ENCODE assay signal across 24 cellular contexts in genomic region chr16:75810342-75810741, GRCh38.
"Had no signal": no experiment of that assay in that cellular context is flagged by ENCODE, and none has a peak within 500 bp of the region (broad histone marks: within the 10 kb centered on the region; RNA-seq: fewer than 3 reads in every experiment).

No MANE protein-coding gene starts in this region.

- H3K9me3 Mint-ChIP-seq: naive thymus-derived CD8-positive, alpha-beta T cell; stimulated activated memory B cell treated with anti-CD40 and anti-IgM and Interleukin-4, amounts not matched to agents 10 μg/mL and 1 μg/mL and 100 μg/mL, for 72 hours had no signal

- H3K36me3 ChIP-seq: gastroesophageal sphincter, sigmoid colon, stomach, thyroid gland, upper lobe of right lung had no signal

- H3K27ac ChIP-seq: body of pancreas, dorsolateral prefrontal cortex, gastroesophageal sphincter, hepatocyte, sigmoid colon, stomach, thyroid gland, upper lobe of right lung, VCaP had no signal

- H3K36me3 Mint-ChIP-seq: activated naive CD8-positive, alpha-beta T cell; naive thymus-derived CD8-positive, alpha-beta T cell; stimulated activated memory B cell treated with anti-CD40 and anti-IgM and Interleukin-4, amounts not matched to agents 10 μg/mL and 1 μg/mL and 100 μg/mL, for 72 hours had no signal

- H2AFZ ChIP-seq: hepatocyte had no signal

- DNase-seq: activated CD4-positive, alpha-beta T cell treated with anti-CD3 and anti-CD28 coated beads for 4 hours; activated CD4-positive, alpha-beta T cell treated with anti-CD3 and anti-CD28 coated beads, Interleukin-2, amount 50 U/mL, for 48 hours; activated CD8-positive, alpha-beta memory T cell treated with anti-CD3 and anti-CD28 coated beads for 24 hours; activated effector memory CD4-positive, alpha-beta T cell treated with Interleukin-2 at 50 U/mL for 16 hours; activated naive CD4-positive, alpha-beta T cell treated with Interleukin-2 at 50 U/mL for 16 hours; anterior cingulate cortex; body of pancreas; dorsolateral prefrontal cortex; effector memory CD4-positive, alpha-beta T cell; islet precursor cell; naive thymus-derived CD8-positive, alpha-beta T cell; sigmoid colon; small intestine; stimulated activated CD4-positive, alpha-beta T cell treated with anti-CD3 and anti-CD28 coated beads, Interleukin-4, amount 100 ng/mL, for 24 hours; stomach; T-helper 9 cell; thyroid gland; upper lobe of right lung had no signal

- H3K4me2 ChIP-seq: hepatocyte had no signal

- H3K79me2 ChIP-seq: hepatocyte had no signal

- H3K27ac Mint-ChIP-seq: activated naive CD8-positive, alpha-beta T cell; naive thymus-derived CD8-positive, alpha-beta T cell; stimulated activated memory B cell treated with anti-CD40 and anti-IgM and Interleukin-4, amounts not matched to agents 10 μg/mL and 1 μg/mL and 100 μg/mL, for 72 hours had no signal

- H3K4me1 ChIP-seq: body of pancreas, gastroesophageal sphincter, sigmoid colon, stomach, thyroid gland, upper lobe of right lung had no signal

- ATAC-seq: body of pancreas; gastroesophageal sphincter; naive thymus-derived CD8-positive, alpha-beta T cell; stimulated activated memory B cell treated with anti-CD40 and anti-IgM and Interleukin-4, amounts not matched to agents 10 μg/mL and 1 μg/mL and 100 μg/mL, for 72 hours; upper lobe of right lung had no signal

- H3K4me3 ChIP-seq: body of pancreas, coronary artery, dorsolateral prefrontal cortex, gastroesophageal sphincter, hepatocyte, sigmoid colon, stomach, thyroid gland, upper lobe of right lung had no signal

- H3K4me3 Mint-ChIP-seq: activated naive CD8-positive, alpha-beta T cell; naive thymus-derived CD8-positive, alpha-beta T cell; stimulated activated memory B cell treated with anti-CD40 and anti-IgM and Interleukin-4, amounts not matched to agents 10 μg/mL and 1 μg/mL and 100 μg/mL, for 72 hours had no signal

- H3K4me1 Mint-ChIP-seq: naive thymus-derived CD8-positive, alpha-beta T cell; stimulated activated memory B cell treated with anti-CD40 and anti-IgM and Interleukin-4, amounts not matched to agents 10 μg/mL and 1 μg/mL and 100 μg/mL, for 72 hours had no signal

- H3K27me3 ChIP-seq: body of pancreas, dorsolateral prefrontal cortex, gastroesophageal sphincter, hepatocyte, sigmoid colon, thyroid gland, upper lobe of right lung had no signal

- H3K9me3 ChIP-seq: body of pancreas, gastroesophageal sphincter, sigmoid colon, stomach, thyroid gland, upper lobe of right lung had no signal
